8 cellular contexts compared by ENCODE assay signal in genomic region chr19:18419195-18419698, GRCh38. TPM values are rescaled to one million over a fixed set of nuclear protein-coding genes. Genes with fewer than 3 reads are reported as not detected.
A peak's percentile ranks its signal among the peaks of the same experiment; 100 is the strongest.
DNase-seq lines count a peak whose midpoint lies in the region; ATAC-seq and TF ChIP-seq lines count a peak whose summit lies in the region.

SSBP4 (plus strand) TSS chr19:18419398; CDS start chr19:18419649, 251 bp downstream.

- peak; percentile 36 for ATAC-seq in HG03442 (IDR thresholded peaks at IDR 0.05; ENCODE audit: unreplicated experiment)
- peak; percentile 74 for ATAC-seq in stimulated activated memory B cell treated with anti-CD40 and anti-IgM and Interleukin-4, amounts not matched to agents 10 μg/mL and 1 μg/mL and 100 μg/mL, for 72 hours

- peak within 1 kb of the TSS; percentile 90 for H3K4me3 Mint-ChIP-seq in endothelial cell (ENCODE audit: unreplicated experiment)
- H3K4me3 Mint-ChIP-seq in stimulated activated memory B cell treated with anti-CD40 and anti-IgM and Interleukin-4, amounts not matched to agents 10 μg/mL and 1 μg/mL and 100 μg/mL, for 72 hours: peak within 1 kb of the TSS; percentile 81

- peak within 1 kb of the TSS; percentile 57 for H3K27ac Mint-ChIP-seq in endothelial cell (ENCODE audit: unreplicated experiment)
- H3K27ac Mint-ChIP-seq in stimulated activated memory B cell treated with anti-CD40 and anti-IgM and Interleukin-4, amounts not matched to agents 10 μg/mL and 1 μg/mL and 100 μg/mL, for 72 hours: peak within 1 kb of the TSS; percentile 34

- TF ChIP-seq CTCF in endothelial cell (IDR thresholded peaks at IDR 0.05; ENCODE audit: unreplicated experiment): peak; percentile 23

- peaks cover 17% of the 10 kb centered on the region for H3K4me1 Mint-ChIP-seq in endothelial cell (ENCODE audit: unreplicated experiment)
- peaks cover 81% of the 10 kb centered on the region for H3K4me1 Mint-ChIP-seq in stimulated activated memory B cell treated with anti-CD40 and anti-IgM and Interleukin-4, amounts not matched to agents 10 μg/mL and 1 μg/mL and 100 μg/mL, for 72 hours

- H3K36me3 Mint-ChIP-seq in endothelial cell (ENCODE audit: low read depth, unreplicated experiment): no peaks in the 10 kb centered on the region
- H3K36me3 Mint-ChIP-seq in stimulated activated memory B cell treated with anti-CD40 and anti-IgM and Interleukin-4, amounts not matched to agents 10 μg/mL and 1 μg/mL and 100 μg/mL, for 72 hours: no peaks in the 10 kb centered on the region

- H3K9me3 Mint-ChIP-seq in endothelial cell (ENCODE audit: unreplicated experiment): no peaks in the 10 kb centered on the region
- H3K9me3 Mint-ChIP-seq in stimulated activated memory B cell treated with anti-CD40 and anti-IgM and Interleukin-4, amounts not matched to agents 10 μg/mL and 1 μg/mL and 100 μg/mL, for 72 hours: no peaks in the 10 kb centered on the region

- DNase-seq in NCI-H2081 (lab: John Stamatoyannopoulos, UW) (peak; percentile 65 to 79), NCI-H2081 treated with DMSO at 0.1 percent for 48 hours (lab: John Stamatoyannopoulos, UW) (no peak), NOMO-1 (lab: John Stamatoyannopoulos, UW; ENCODE audit: unreplicated experiment in 2 of 2) (peak; percentile 59 to 79), endothelial cell (ENCODE audit: low spot score) (peak; percentile 84), mesenteric fat pad (ENCODE audit: low spot score) (peak; percentile 92)
- DNase-seq in activated CD8-positive, alpha-beta memory T cell treated with anti-CD3 and anti-CD28 coated beads, Interleukin-2, amount 50 U/mL, for 48 hours: peak; percentile 88

- peaks cover 32% of the 10 kb centered on the region for H3K27me3 Mint-ChIP-seq in endothelial cell (ENCODE audit: unreplicated experiment)
- peaks cover 46% of the 10 kb centered on the region for H3K27me3 Mint-ChIP-seq in stimulated activated memory B cell treated with anti-CD40 and anti-IgM and Interleukin-4, amounts not matched to agents 10 μg/mL and 1 μg/mL and 100 μg/mL, for 72 hours

RNA-seq across cellular contexts. Expression of gene SSBP4, which starts in this region (rescaled TPM):
- 60.7 TPM for total RNA-seq in endothelial cell (ENCODE audit: unreplicated experiment)
- 63.3 TPM for total RNA-seq in mesenteric fat pad
